In genomic region chr6:7566031-7566556, GRCh38 we compare ENCODE assay signal across 16 cellular contexts. TPM values are rescaled to one million over a fixed set of nuclear protein-coding genes. Genes with fewer than 3 reads are reported as not detected.
DNase-seq lines count a peak whose midpoint lies in the region; TF ChIP-seq lines count a peak whose summit lies in the region.
"Had no signal": no experiment of that assay in that cellular context is flagged by ENCODE, and none has a peak within 500 bp of the region (broad histone marks: within the 10 kb centered on the region; RNA-seq: fewer than 3 reads in every experiment).

No MANE protein-coding gene starts in this region.

- H3K9ac ChIP-seq in mesenchymal stem cell (ENCODE audit: low read length) = peak overlapping the region; percentile 58

- H2BK15ac ChIP-seq in mesenchymal stem cell (ENCODE audit: low read depth, poor library complexity, severe bottlenecking) = no peak overlapping the region

- no peak overlapping the region for H3K4me3 Mint-ChIP-seq in chondrocyte (ENCODE audit: unreplicated experiment)

- H3K4me3 ChIP-seq in ACC112 (ENCODE audit: low read depth, low read length) (no peak overlapping the region), mesenchymal stem cell (ENCODE audit: insufficient read depth in 1 of 2, low read depth in 1 of 2, low read length in 2 of 2) (no peak overlapping the region)
- H3K4me3 ChIP-seq: K562 had no signal

- H4K8ac ChIP-seq in mesenchymal stem cell (ENCODE audit: low read length) = no peak overlapping the region

- peaks cover 16% of the 10 kb centered on the region for H3K36me3 ChIP-seq in ACC112 (ENCODE audit: insufficient read depth, low read length)
- peaks cover 0 to 35% of the 10 kb centered on the region in 2 experiments for H3K36me3 ChIP-seq in mesenchymal stem cell (ENCODE audit: control insufficient read depth in 1 of 2, insufficient read depth in 2 of 2, low read depth in 1 of 2, low read length in 2 of 2)

- H3K4ac ChIP-seq in mesenchymal stem cell (ENCODE audit: low read depth in 1 of 2, low read length in 2 of 2) = no peak overlapping the region

- H2AFZ ChIP-seq in ACC112 (ENCODE audit: low read length, unreplicated experiment) (peak overlapping the region; percentile 10), mesenchymal stem cell (ENCODE audit: low read depth, low read length) (no peak overlapping the region)

- no peak overlapping the region for H2BK12ac ChIP-seq in mesenchymal stem cell (ENCODE audit: low read length in 2 of 2)

- peaks cover 72% of the 10 kb centered on the region for H3K36me3 Mint-ChIP-seq in chondrocyte (ENCODE audit: low read depth)
- H3K36me3 Mint-ChIP-seq: CD14-positive monocyte had no signal

- H3K27ac Mint-ChIP-seq in chondrocyte (ENCODE audit: unreplicated experiment) = peak overlapping the region; percentile 74
- H3K27ac Mint-ChIP-seq: CD14-positive monocyte had no signal

- H3K27ac ChIP-seq in ACC112 (ENCODE audit: low read depth, low read length) = peak overlapping the region; percentile 33
- H3K27ac ChIP-seq in mesenchymal stem cell (ENCODE audit: low read length, poor library complexity, severe bottlenecking) = no peak overlapping the region

- H2BK120ac ChIP-seq in mesenchymal stem cell (ENCODE audit: low read depth, low read length) = no peak overlapping the region

- H3K27me3 ChIP-seq in ACC112 (ENCODE audit: insufficient read depth, low read length) (no peaks in the 10 kb centered on the region), mesenchymal stem cell (ENCODE audit: control insufficient read depth in 1 of 2, insufficient read depth in 1 of 2, low read length in 2 of 2) (no peaks in the 10 kb centered on the region)

- no peak overlapping the region for H2AK5ac ChIP-seq in mesenchymal stem cell (ENCODE audit: low read length, severe bottlenecking)

- H3K79me1 ChIP-seq in mesenchymal stem cell (replicated peaks; ENCODE audit: low read length, poor library complexity, severe bottlenecking) = peaks cover 7% of the 10 kb centered on the region

- no peak overlapping the region for H4K91ac ChIP-seq in mesenchymal stem cell (ENCODE audit: low read length)

- peaks cover 35% of the 10 kb centered on the region for H3K4me1 Mint-ChIP-seq in chondrocyte (ENCODE audit: low read depth)
- H3K4me1 Mint-ChIP-seq: CD14-positive monocyte had no signal

- no peak for TF ChIP-seq CTCF in chondrocyte (IDR thresholded peaks at IDR 0.05)

- 95% methylated on average over 3 of the region's 4 CpGs for WGBS in mesenchymal stem cell

- H3K27me3 Mint-ChIP-seq in chondrocyte (ENCODE audit: low read depth) = no peaks in the 10 kb centered on the region

- DNase-seq in GM03348 (ENCODE audit: low spot score) (peak; percentile 58), chondrocyte (ENCODE audit: low spot score) (no peak), mesenchymal stem cell (no peak), amygdala (lab: John Stamatoyannopoulos, UW) (no peak), AML-193 (lab: John Stamatoyannopoulos, UW) (no peak), NCI-H2107 (lab: John Stamatoyannopoulos, UW) (no peak)
- no peak for DNase-seq in stimulated activated naive CD4-positive, alpha-beta T cell (lab: John Stamatoyannopoulos, UW)
- DNase-seq: 8988T, GDM1, GOT3, NCI-H1694 treated with DMSO at 0.1 percent for 48 hours, NCI-H510A, NCI-H774 had no signal

- peaks cover 27% of the 10 kb centered on the region for H3K4me1 ChIP-seq in ACC112 (ENCODE audit: control insufficient read depth, insufficient read depth, low read length, unreplicated experiment)
- H3K4me1 ChIP-seq in mesenchymal stem cell (ENCODE audit: control insufficient read depth, insufficient read depth, low read depth, low read length) = no peaks in the 10 kb centered on the region

- H3K23ac ChIP-seq in mesenchymal stem cell (ENCODE audit: low read length in 2 of 2) = no peak overlapping the region

- H3K9me3 ChIP-seq in mesenchymal stem cell (ENCODE audit: control insufficient read depth, low read length) = no peaks in the 10 kb centered on the region

- H3K79me2 ChIP-seq in ACC112 (ENCODE audit: control insufficient read depth, insufficient read depth, low read length, unreplicated experiment) = no peaks in the 10 kb centered on the region

- H3K4me2 ChIP-seq in mesenchymal stem cell (ENCODE audit: low read length, poor library complexity, severe bottlenecking) = no peak overlapping the region

- H3K14ac ChIP-seq in mesenchymal stem cell (ENCODE audit: low read length in 2 of 2) = no peak overlapping the region

- H3K9me3 Mint-ChIP-seq in chondrocyte (ENCODE audit: low read depth) = no peaks in the 10 kb centered on the region
- H3K9me3 Mint-ChIP-seq: CD14-positive monocyte had no signal

- H3K18ac ChIP-seq in mesenchymal stem cell (ENCODE audit: low read depth in 1 of 2, low read length in 2 of 2) = no peak overlapping the region

- H2BK5ac ChIP-seq in mesenchymal stem cell (ENCODE audit: low read depth, low read length, poor library complexity, severe bottlenecking) = no peak overlapping the region

RNA-seq across cellular contexts. Expression of gene SNRNP48, which starts 23.9 kb away (rescaled TPM):
- total RNA-seq in chondrocyte = 9.6 to 16.0 TPM (median 9.7 TPM) in 3 replicates
- polyA plus RNA-seq in mesenchymal stem cell (2013, experiment 1 of 2) = 9.5 TPM
- polyA plus RNA-seq in mesenchymal stem cell (2013, experiment 2 of 2) = 10.3 TPM

RNA-seq across cellular contexts. Expression of gene DSP, which starts 24.6 kb away (rescaled TPM):
- total RNA-seq in chondrocyte = 464 to 589 TPM (median 471 TPM) in 3 replicates
- 8.5 TPM for polyA plus RNA-seq in mesenchymal stem cell (2013, experiment 1 of 2)
- 7.8 TPM for polyA plus RNA-seq in mesenchymal stem cell (2013, experiment 2 of 2)
- polyA plus RNA-seq: CD14-positive monocyte had no signal
